Comparison of ENCODE assay signal across 11 cellular contexts in the genomic region with DNA sequence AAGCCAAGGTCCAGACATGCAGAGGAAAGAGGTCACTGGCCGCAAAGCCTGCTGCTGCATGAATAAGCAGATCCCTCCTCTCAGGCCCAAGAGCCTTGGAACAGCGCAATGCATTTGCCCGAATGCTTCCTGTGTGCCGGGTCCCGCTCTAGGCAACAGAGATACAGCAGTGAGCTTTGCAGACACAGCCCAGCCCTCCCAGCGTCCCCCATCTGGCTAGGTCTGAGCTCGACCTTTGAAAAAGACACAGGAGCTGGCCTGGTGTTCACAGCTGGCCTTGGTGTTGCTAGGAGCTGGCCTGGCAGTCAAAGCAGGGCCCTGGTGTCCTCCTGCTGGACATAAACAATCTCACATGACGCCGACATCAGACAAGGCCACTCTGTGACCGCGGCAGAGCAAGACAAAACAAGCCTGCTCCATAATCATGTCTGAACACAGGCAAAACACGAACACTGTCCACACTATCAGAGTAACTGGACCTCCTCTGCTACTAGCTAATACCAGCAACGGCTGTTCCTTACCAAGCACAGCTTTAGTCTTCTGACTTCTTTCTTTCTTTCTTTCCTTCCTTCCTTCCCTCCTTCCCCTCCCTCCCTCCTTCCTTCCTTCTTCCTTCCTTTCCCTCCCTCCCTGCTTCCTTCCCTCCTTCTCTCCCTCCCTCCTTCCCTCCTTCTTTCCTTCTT. TPM values are rescaled to one million over a fixed set of nuclear protein-coding genes. Genes with fewer than 3 reads are reported as not detected.
A peak's percentile ranks its signal among the peaks of the same experiment; 100 is the strongest.
DNase-seq lines count a peak whose midpoint lies in the region; ATAC-seq, FAIRE-seq and TF ChIP-seq lines count a peak whose summit lies in the region.
"Had no signal": no experiment of that assay in that cellular context is flagged by ENCODE, and none has a peak within 500 bp of the region (broad histone marks: within the 10 kb centered on the region; RNA-seq: fewer than 3 reads in every experiment).

No MANE protein-coding gene starts in this region.

- ATAC-seq in K562 (peak; percentile 92), right cardiac atrium (peak; percentile 75 to 90), GM18517 (IDR thresholded peaks at IDR 0.05; ENCODE audit: unreplicated experiment) (no peak)

- H3K27ac ChIP-seq in BLaER1 treated with 17β-estradiol and CSF1 and Interleukin-3, amounts not matched to agents 10 nM and 100 nM: peak overlapping the region in 5 of 11 experiments; percentile 8 to 42 (median 32); a peak in 7 of 22 replicates
- H3K27ac ChIP-seq in K562 (ENCODE audit: extremely low read depth, low read depth, low read length) (peak overlapping the region; percentile 81), right cardiac atrium (ENCODE audit: low read length) (peak overlapping the region; percentile 90)

- no peak; the same call in 1 of the 2 replicates for TF ChIP-seq POLR2A in K562 (conservative IDR thresholded peaks at IDR 0.05)

- H4K20me1 ChIP-seq in BLaER1 treated with 17β-estradiol and CSF1 and Interleukin-3, amounts not matched to agents 10 nM and 100 nM: no peaks in the 10 kb centered on the region
- H4K20me1 ChIP-seq in K562 (replicated peaks; ENCODE audit: control insufficient read depth, insufficient read depth, low read length): no peaks in the 10 kb centered on the region

- no peaks in the 10 kb centered on the region for H3K36me3 ChIP-seq in BLaER1 treated with 17β-estradiol and CSF1 and Interleukin-3, amounts not matched to agents 10 nM and 100 nM
- H3K36me3 ChIP-seq in K562 (ENCODE audit: control insufficient read depth, insufficient read depth, low read length) (no peaks in the 10 kb centered on the region), H7 (replicated peaks; ENCODE audit: control insufficient read depth, insufficient read depth, low read length) (no peaks in the 10 kb centered on the region)

- POLR2A ChIA-PET in K562 (lab: Yijun Ruan, JAX): interaction anchor here (0.6 to 1.0 kb wide), 3 partner anchors 11 to 1037 kb away, joined by 3 to 4 read pairs (median 3); a partner anchor contains a TSS

- no peaks in the 10 kb centered on the region for H3K9me1 ChIP-seq in K562 (ENCODE audit: control insufficient read depth, insufficient read depth, low read length)

- CTCF ChIA-PET in K562 (lab: Yijun Ruan, JAX; ENCODE audit: low intra/inter-chr PET ratio): interaction anchor here (0.6 kb wide), 1 partner anchor 32 kb away, joined by 5 read pairs; no protein-coding TSS in a partner anchor

- WGBS in K562 (ENCODE audit: insufficient coverage, low coverage, missing lambda C conversion rate): 14% methylated on average over 10 of the region's 13 CpGs
- WGBS in right cardiac atrium: 32% methylated on average over 13 of the region's 13 CpGs

- peak overlapping the region; percentile 100 for H2AFZ ChIP-seq in K562 (ENCODE audit: low read depth, low read length)

- peak overlapping the region in 10 of 11 experiments; percentile 5 to 52 (median 44); a peak in 15 of 22 replicates for H3K4me2 ChIP-seq in BLaER1 treated with 17β-estradiol and CSF1 and Interleukin-3, amounts not matched to agents 10 nM and 100 nM
- peak overlapping the region; percentile 82 for H3K4me2 ChIP-seq in K562 (ENCODE audit: insufficient read depth, low read length)

- intact Hi-C loops in K562 (cut with micrococcal nuclease) (no loop called here), right cardiac atrium (cut with DNase I) (no loop called here)

- H3K9ac ChIP-seq in BLaER1 treated with 17β-estradiol and CSF1 and Interleukin-3, amounts not matched to agents 10 nM and 100 nM: 0 out of 22 replicates have a peak overlapping the region, but pooled peaks of 1 of the 11 experiments have one; percentile 9
- H3K9ac ChIP-seq in K562 (ENCODE audit: insufficient read depth in 1 of 2, low read depth in 2 of 2, low read length in 2 of 2): peak overlapping the region; percentile 47 to 80

- H3K4me3 ChIP-seq in BLaER1 treated with 17β-estradiol and CSF1 and Interleukin-3, amounts not matched to agents 10 nM and 100 nM: no peak overlapping the region
- no peak overlapping the region for H3K4me3 ChIP-seq in K562
- H3K4me3 ChIP-seq in right cardiac atrium (ENCODE audit: low read length): no peak overlapping the region
- H3K4me3 ChIP-seq in H7 (ENCODE audit: insufficient read depth, low read depth, low read length): no peak overlapping the region

- no peaks in the 10 kb centered on the region for H3K79me2 ChIP-seq in K562 (ENCODE audit: control insufficient read depth, insufficient read depth, low read length)

- DNase-seq in K562 (ENCODE audit: extremely low read depth in 1 of 4, low spot score in 3 of 4) (peak; percentile 40 to 73 (median 58)), right cardiac atrium (peak; percentile 51 to 89 (median 83)), pons (ENCODE audit: low spot score) (peak; percentile 96), H7 (no peak), DMS153 (lab: John Stamatoyannopoulos, UW) (no peak)
- DNase-seq in stimulated activated CD4-positive, alpha-beta T cell treated with anti-CD3 and anti-CD28 coated beads, Interleukin-1b, Interleukin-23, amount 100 ng/mL, for 48 hours: no peak
- DNase-seq: activated CD8-positive, alpha-beta memory T cell treated with anti-CD3 and anti-CD28 coated beads for 24 hours; NCI-H526; stimulated activated CD4-positive, alpha-beta T cell treated with anti-CD3 and anti-CD28 coated beads, Interleukin-2, amount 100 ng/mL, for 48 hours had no signal

- TF ChIP-seq EP300 in K562 (IDR thresholded peaks at IDR 0.05; ENCODE audit: low read length): no peak

- FAIRE-seq in K562 (lab: Jason Lieb, UNC): peak; percentile 87

- TF ChIP-seq RAD21 in K562 (CRISPR knock-in tag; conservative IDR thresholded peaks at IDR 0.05 in 1 of 2, IDR thresholded peaks at IDR 0.05 in 1 of 2): peak in 1 of 2 experiments; percentile 23; a peak in 2 of 4 replicates

- in situ Hi-C loops in K562 (cut with MboI): no loop called here

- peaks cover 26 to 82% (median 60%) of the 10 kb centered on the region in 10 experiments for H3K4me1 ChIP-seq in BLaER1 treated with 17β-estradiol and CSF1 and Interleukin-3, amounts not matched to agents 10 nM and 100 nM
- peaks cover 10 to 11% of the 10 kb centered on the region in 2 experiments for H3K4me1 ChIP-seq in K562 (replicated peaks in 1 of 2; ENCODE audit: control insufficient read depth in 2 of 2, insufficient read depth in 2 of 2, low read length in 2 of 2)
- peaks cover 2% of the 10 kb centered on the region for H3K4me1 ChIP-seq in right cardiac atrium (ENCODE audit: control insufficient read depth, insufficient read depth, low read length)

- H3K9me3 ChIP-seq in BLaER1 treated with 17β-estradiol and CSF1 and Interleukin-3, amounts not matched to agents 10 nM and 100 nM (replicated peaks in 1 of 11): peaks cover 0 to 35% (median 0%) of the 10 kb centered on the region in 11 experiments; a peak in 9 of 22 replicates
- no peaks in the 10 kb centered on the region; the same call in 1 of the 2 replicates for H3K9me3 ChIP-seq in K562 (replicated peaks; ENCODE audit: control insufficient read depth, insufficient read depth, low read depth, low read length)
- H3K9me3 ChIP-seq in right cardiac atrium (ENCODE audit: control insufficient read depth, low read length): no peaks in the 10 kb centered on the region

- TF ChIP-seq CTCF in K562 (IDR thresholded peaks at IDR 0.05 in 2 of 3, conservative IDR thresholded peaks at IDR 0.05 in 1 of 3; ENCODE audit: insufficient read depth in 2 of 3, low read depth in 1 of 3, low read length in 3 of 3): peak; percentile 46 to 57 (median 53)

- no TSS peak for BruUV-seq in K562 (replicated peaks; lab: Mats Ljungman, UMichigan)

- H3K27me3 ChIP-seq in BLaER1 treated with 17β-estradiol and CSF1 and Interleukin-3, amounts not matched to agents 10 nM and 100 nM: peaks cover 6 to 18% (median 15%) of the 10 kb centered on the region in 11 experiments
- no peaks in the 10 kb centered on the region for H3K27me3 ChIP-seq in K562 (ENCODE audit: control insufficient read depth in 2 of 2, insufficient read depth in 2 of 2, low read length in 2 of 2)
- no peaks in the 10 kb centered on the region for H3K27me3 ChIP-seq in right cardiac atrium (ENCODE audit: control insufficient read depth, insufficient read depth)
- H3K27me3 ChIP-seq in H7 (ENCODE audit: control insufficient read depth, insufficient read depth, low read length): peaks cover 5% of the 10 kb centered on the region; the same call in 1 of the 2 replicates

RNA-seq across cellular contexts. Expression of a gene that starts 5.7 kb away (rescaled TPM):
- 1.5 and 4.5 TPM in 2 replicates for total RNA-seq in K562 (2011; cell fraction: chromatin; rRNA removed; ENCODE audit: low replicate concordance)
- 3.2 and 5.0 TPM in 2 replicates for total RNA-seq in K562 (2011; cell fraction: nucleolus; rRNA removed)
- total RNA-seq in K562 (2011; cell fraction: nucleoplasm; rRNA removed): 1.8 and 2.3 TPM in 2 replicates
- 1.7 and 3.2 TPM in 2 replicates for total RNA-seq in K562 (2014; rRNA removed)
- total RNA-seq in K562 (2014; rRNA removed; fragmentation: Illumina TruSeq; extraction: Trizol): 0.29 and 0.32 TPM in 2 replicates
- 0.47 and 0.98 TPM in 2 replicates for total RNA-seq in K562 (2015; rRNA removed; fragmentation: Illumina TruSeq; extraction: Trizol)
- 1.8 and 2.1 TPM in 2 replicates for total RNA-seq in K562 (2021)
- polyA plus RNA-seq in K562 (2011; rRNA removed): 0.86 and 1.6 TPM in 2 replicates
- 2.2 and 5.5 TPM in 2 replicates for polyA plus RNA-seq in K562 (2011; cell fraction: cytosol; rRNA removed)
- 1.9 and 3.8 TPM in 2 replicates for polyA plus RNA-seq in K562 (2011; cell fraction: nucleus; rRNA removed)
- 1.8 and 3.7 TPM in 2 replicates for polyA plus RNA-seq in K562 (2012)
- polyA plus RNA-seq in K562 (2014; fragmentation: Illumina TruSeq; extraction: Trizol): 0.54 and 0.79 TPM in 2 replicates
- polyA plus RNA-seq in K562 (2014; fragmentation: Nextera tagmentation; extraction: Ambion mirVana): under 1 TPM in 1 of 2 experiments, not detected in 1; 0.07 TPM
- polyA plus RNA-seq in K562 (2014; rRNA removed): 1.5 and 2.2 TPM in 2 replicates
- 0.51 and 0.70 TPM in 2 replicates for polyA minus RNA-seq in K562 (2011; rRNA and poly(A)+ RNA removed)
- polyA minus RNA-seq in K562 (2011; cell fraction: cytosol; rRNA and poly(A)+ RNA removed): 1.0 TPM in 1 of 2 replicates, not detected in the other
- 1.6 and 1.7 TPM in 2 replicates for polyA minus RNA-seq in K562 (2011; cell fraction: nucleus; rRNA and poly(A)+ RNA removed)
- total RNA-seq in right cardiac atrium: 1 to 10 TPM; 1.5 to 2.5 (median 2.3) TPM
- 3.2 TPM for polyA plus RNA-seq in right cardiac atrium
- 2.4 and 3.5 TPM in 2 replicates for total RNA-seq in H7 (2014; rRNA removed; shearing (Covaris generic))

RNA-seq across cellular contexts. Expression of a gene that starts 21.3 kb away (rescaled TPM):
- 0.39 and 3.7 TPM in 2 replicates for total RNA-seq in K562 (2011; cell fraction: chromatin; rRNA removed; ENCODE audit: low replicate concordance)
- total RNA-seq in K562 (2011; cell fraction: nucleolus; rRNA removed): 1.8 and 2.5 TPM in 2 replicates
- 2.4 and 2.6 TPM in 2 replicates for total RNA-seq in K562 (2011; cell fraction: nucleoplasm; rRNA removed)
- total RNA-seq in K562 (2014; rRNA removed): 5.9 and 8.0 TPM in 2 replicates
- total RNA-seq in K562 (2014; rRNA removed; fragmentation: Illumina TruSeq; extraction: Trizol): 1.4 and 2.4 TPM in 2 replicates
- total RNA-seq in K562 (2015; rRNA removed; fragmentation: Illumina TruSeq; extraction: Trizol): 4.1 and 4.6 TPM in 2 replicates
- 9.1 and 9.3 TPM in 2 replicates for total RNA-seq in K562 (2021)
- 4.9 and 7.6 TPM in 2 replicates for polyA plus RNA-seq in K562 (2011; rRNA removed)
- 11.3 and 16.2 TPM in 2 replicates for polyA plus RNA-seq in K562 (2011; cell fraction: cytosol; rRNA removed)
- polyA plus RNA-seq in K562 (2011; cell fraction: nucleus; rRNA removed): 4.4 and 6.5 TPM in 2 replicates
- polyA plus RNA-seq in K562 (2012): 7.0 and 15.6 TPM in 2 replicates
- polyA plus RNA-seq in K562 (2014; fragmentation: Illumina TruSeq; extraction: Trizol): 12.9 and 17.2 TPM in 2 replicates
- under 1 TPM; 0.04 TPM for polyA plus RNA-seq in K562 (2014; fragmentation: Nextera tagmentation; extraction: Ambion mirVana)
- 5.3 and 6.3 TPM in 2 replicates for polyA plus RNA-seq in K562 (2014; rRNA removed)
- polyA minus RNA-seq in K562 (2011; rRNA and poly(A)+ RNA removed): 1.1 and 1.6 TPM in 2 replicates
- polyA minus RNA-seq in K562 (2011; cell fraction: cytosol; rRNA and poly(A)+ RNA removed): 3.9 and 6.9 TPM in 2 replicates
- polyA minus RNA-seq in K562 (2011; cell fraction: nucleus; rRNA and poly(A)+ RNA removed): 1.1 and 2.1 TPM in 2 replicates
- 100 to 1,000 TPM; 101 to 120 (median 115) TPM for total RNA-seq in right cardiac atrium
- polyA plus RNA-seq in right cardiac atrium: 143 TPM
- total RNA-seq in H7 (2014; rRNA removed; shearing (Covaris generic)): 52.1 and 54.8 TPM in 2 replicates

RNA-seq across cellular contexts. Expression of a gene that starts 27.9 kb away (rescaled TPM):
- 31.5 and 96.4 TPM in 2 replicates for total RNA-seq in K562 (2011; cell fraction: chromatin; rRNA removed; ENCODE audit: low replicate concordance)
- 70.1 and 71.4 TPM in 2 replicates for total RNA-seq in K562 (2011; cell fraction: nucleolus; rRNA removed)
- 41.6 and 43.7 TPM in 2 replicates for total RNA-seq in K562 (2011; cell fraction: nucleoplasm; rRNA removed)
- total RNA-seq in K562 (2014; rRNA removed) (3.9 and 7.4 TPM in 2 replicates), K562 (2014; rRNA removed; fragmentation: Illumina TruSeq; extraction: Trizol) (1.5 and 2.6 TPM in 2 replicates), K562 (2015; rRNA removed; fragmentation: Illumina TruSeq; extraction: Trizol) (3.5 and 4.9 TPM in 2 replicates), K562 (2021) (14.2 and 15.1 TPM in 2 replicates), right cardiac atrium (10 to 100 TPM; 19.5 to 24.4 (median 21.8) TPM)
- polyA plus RNA-seq in K562 (2011; rRNA removed) (10.6 and 12.0 TPM in 2 replicates), K562 (2014; fragmentation: Illumina TruSeq; extraction: Trizol) (7.1 and 8.9 TPM in 2 replicates), K562 (2014; fragmentation: Nextera tagmentation; extraction: Ambion mirVana) (under 1 TPM; 0.25 to 0.83 TPM), K562 (2014; rRNA removed) (15.4 and 17.0 TPM in 2 replicates), right cardiac atrium (20.7 TPM)
- polyA plus RNA-seq in K562 (2011; cell fraction: cytosol; rRNA removed): 10.0 and 24.6 TPM in 2 replicates
- 37.8 and 59.0 TPM in 2 replicates for polyA plus RNA-seq in K562 (2011; cell fraction: nucleus; rRNA removed)
- 11.8 and 15.7 TPM in 2 replicates for polyA plus RNA-seq in K562 (2012)
- polyA minus RNA-seq in K562 (2011; rRNA and poly(A)+ RNA removed): 4.7 and 8.5 TPM in 2 replicates
- polyA minus RNA-seq in K562 (2011; cell fraction: cytosol; rRNA and poly(A)+ RNA removed): 7.9 and 10.4 TPM in 2 replicates
- polyA minus RNA-seq in K562 (2011; cell fraction: nucleus; rRNA and poly(A)+ RNA removed): 9.4 and 11.6 TPM in 2 replicates
- 6.8 and 6.9 TPM in 2 replicates for total RNA-seq in H7 (2014; rRNA removed; shearing (Covaris generic))

RNA-seq across cellular contexts. Expression of a gene that starts 41.0 kb away (rescaled TPM):
- 25.7 and 85.1 TPM in 2 replicates for total RNA-seq in K562 (2011; cell fraction: chromatin; rRNA removed; ENCODE audit: low replicate concordance)
- total RNA-seq in K562 (2011; cell fraction: nucleolus; rRNA removed): 82.6 and 98.1 TPM in 2 replicates
- total RNA-seq in K562 (2011; cell fraction: nucleoplasm; rRNA removed): 36.0 and 52.2 TPM in 2 replicates
- 19.6 and 25.6 TPM in 2 replicates for total RNA-seq in K562 (2014; rRNA removed)
- total RNA-seq in K562 (2014; rRNA removed; fragmentation: Illumina TruSeq; extraction: Trizol): 3.2 and 6.5 TPM in 2 replicates
- 8.3 and 9.6 TPM in 2 replicates for total RNA-seq in K562 (2015; rRNA removed; fragmentation: Illumina TruSeq; extraction: Trizol)
- 30.2 and 32.3 TPM in 2 replicates for total RNA-seq in K562 (2021)
- 7.4 and 16.1 TPM in 2 replicates for polyA plus RNA-seq in K562 (2011; rRNA removed)
- 10.8 and 19.2 TPM in 2 replicates for polyA plus RNA-seq in K562 (2011; cell fraction: cytosol; rRNA removed)
- polyA plus RNA-seq in K562 (2011; cell fraction: nucleus; rRNA removed): 41.4 and 57.5 TPM in 2 replicates
- 18.1 and 35.8 TPM in 2 replicates for polyA plus RNA-seq in K562 (2012)
- 9.9 and 12.8 TPM in 2 replicates for polyA plus RNA-seq in K562 (2014; fragmentation: Illumina TruSeq; extraction: Trizol)
- polyA plus RNA-seq in K562 (2014; fragmentation: Nextera tagmentation; extraction: Ambion mirVana): under 1 TPM; 0.07 to 0.74 TPM
- 15.7 and 17.0 TPM in 2 replicates for polyA plus RNA-seq in K562 (2014; rRNA removed)
- polyA minus RNA-seq in K562 (2011; rRNA and poly(A)+ RNA removed): 6.2 and 8.8 TPM in 2 replicates
- 16.3 and 30.6 TPM in 2 replicates for polyA minus RNA-seq in K562 (2011; cell fraction: cytosol; rRNA and poly(A)+ RNA removed)
- 23.7 and 30.1 TPM in 2 replicates for polyA minus RNA-seq in K562 (2011; cell fraction: nucleus; rRNA and poly(A)+ RNA removed)
- 10 to 100 TPM; 53.4 to 70.9 (median 65.4) TPM for total RNA-seq in right cardiac atrium
- 33.5 TPM for polyA plus RNA-seq in right cardiac atrium
- total RNA-seq in H7 (2014; rRNA removed; shearing (Covaris generic)): 87.4 and 114 TPM in 2 replicates

Comparison
In these comparisons a context has a peak if more than half of its experiments do, and no peak if none do; other contexts are left out.
1. DNase-seq: peak in K562 (4 of 4), right cardiac atrium (3 of 3) and pons (single experiment); none in H7 (single experiment), stimulated activated CD4-positive, alpha-beta T cell treated with anti-CD3 and anti-CD28 coated beads, Interleukin-1b, Interleukin-23, amount 100 ng/mL, for 48 hours (single experiment) and DMS153 (single experiment).